ENCODE assay signal across 9 cellular contexts in genomic region chr14:68807148-68807600, GRCh38. TPM values are rescaled to one million over a fixed set of nuclear protein-coding genes. Genes with fewer than 3 reads are reported as not detected.
DNase-seq lines count a peak whose midpoint lies in the region; ATAC-seq and TF ChIP-seq lines count a peak whose summit lies in the region.
"Had no signal": no experiment of that assay in that cellular context is flagged by ENCODE, and none has a peak within 500 bp of the region (broad histone marks: within the 10 kb centered on the region; RNA-seq: fewer than 3 reads in every experiment).

No MANE protein-coding gene starts in this region.

- peaks cover 18 to 19% of the 10 kb centered on the region in 2 donors for H3K4me1 Mint-ChIP-seq in immature natural killer cell

- no peaks in the 10 kb centered on the region for H3K27me3 Mint-ChIP-seq in immature natural killer cell (ENCODE audit: low read depth in 3 of 3)

- no peak for TF ChIP-seq CTCF in parathyroid adenoma (IDR thresholded peaks at IDR 0.05)

- H3K79me2 ChIP-seq in parathyroid adenoma, result no peaks in the 10 kb centered on the region

- DNase-seq in NCI-H2171 treated with DMSO at 0.1 percent for 48 hours (lab: John Stamatoyannopoulos, UW) (peak; percentile 60), NCI-H2171 (lab: John Stamatoyannopoulos, UW) (no peak), fibroblast of peridontal ligament (ENCODE audit: extremely low read depth) (peak; percentile 92), NCI-H510A (lab: John Stamatoyannopoulos, UW) (no peak), immature natural killer cell (no peak)

- H3K9me3 ChIP-seq in parathyroid adenoma (ENCODE audit: control insufficient read depth, low read length), result no peaks in the 10 kb centered on the region

- H3K4me2 ChIP-seq in parathyroid adenoma (ENCODE audit: low read length), result peak overlapping the region; percentile 17

- peaks cover 0 to 4% (median 2%) of the 10 kb centered on the region in 6 donors for H3K9me3 Mint-ChIP-seq in immature natural killer cell

- ATAC-seq in SK-N-SH treated with all-trans-retinoic acid at 6 μM for 48 hours, result peak; percentile 69
- ATAC-seq in GM19463 (IDR thresholded peaks at IDR 0.05; ENCODE audit: unreplicated experiment), result no peak

- H3K4me1 ChIP-seq in parathyroid adenoma, result no peaks in the 10 kb centered on the region

- H3K36me3 Mint-ChIP-seq in immature natural killer cell, result peaks cover 0 to 16% (median 4%) of the 10 kb centered on the region in 3 donors

- H3K27ac ChIP-seq in parathyroid adenoma, result peak overlapping the region; percentile 4

- no peaks in the 10 kb centered on the region for H3K27me3 ChIP-seq in parathyroid adenoma (ENCODE audit: control insufficient read depth, insufficient read depth, low read length)

- no peaks in the 10 kb centered on the region for H3K36me3 ChIP-seq in parathyroid adenoma (ENCODE audit: control insufficient read depth, insufficient read depth, low read length)

- H3K9ac ChIP-seq in parathyroid adenoma, result no peak overlapping the region

- no peak overlapping the region for H3K4me3 Mint-ChIP-seq in immature natural killer cell
- H3K4me3 Mint-ChIP-seq: T-helper 1 cell treated with Interleukin-12 subunit alpha and Interleukin-12 subunit beta and Interleukin-4 antibody, amounts not matched to agents 30 μg/mL and 1 μg/mL, for 36 hours had no signal

- H2AFZ ChIP-seq in parathyroid adenoma, result peak overlapping the region; percentile 24

- no peak overlapping the region for H3K27ac Mint-ChIP-seq in immature natural killer cell
- H3K27ac Mint-ChIP-seq: T-helper 1 cell treated with Interleukin-12 subunit alpha and Interleukin-12 subunit beta and Interleukin-4 antibody, amounts not matched to agents 30 μg/mL and 1 μg/mL, for 36 hours had no signal

- H3K4me3 ChIP-seq in parathyroid adenoma (ENCODE audit: low read depth, low read length), result no peak overlapping the region

TF ChIP-seq in SK-N-SH treated with all-trans-retinoic acid at 6 μM for 48 hours, 23 proteins besides CTCF, POLR2A, EP300 and RAD21:
- TF ChIP-seq ZFP30 (CRISPR knock-in tag; IDR thresholded peaks at IDR 0.05) (no peak), CREB5 (CRISPR knock-in tag; IDR thresholded peaks at IDR 0.05; ENCODE audit: low read depth) (no peak), ZC3H10 (CRISPR knock-in tag; IDR thresholded peaks at IDR 0.05) (no peak), TCF4 (CRISPR knock-in tag; IDR thresholded peaks at IDR 0.05; ENCODE audit: borderline replicate concordance) (no peak), PPARA (CRISPR knock-in tag; IDR thresholded peaks at IDR 0.05; ENCODE audit: borderline replicate concordance) (no peak), RARB (CRISPR knock-in tag; IDR thresholded peaks at IDR 0.05) (no peak), ZNF565 (CRISPR knock-in tag; conservative IDR thresholded peaks at IDR 0.05; ENCODE audit: low read depth) (no peak), TSHZ2 (CRISPR knock-in tag; IDR thresholded peaks at IDR 0.05) (no peak), ZNF70 (CRISPR knock-in tag; IDR thresholded peaks at IDR 0.05) (no peak), TOX (CRISPR knock-in tag; IDR thresholded peaks at IDR 0.05; ENCODE audit: borderline replicate concordance) (no peak), ZFP3 (CRISPR knock-in tag; IDR thresholded peaks at IDR 0.05) (no peak)

RNA-seq across cellular contexts. Expression of gene ZFP36L1, which starts 14.3 kb away (rescaled TPM):
- 100 to 1,000 TPM in 1 of 3 donors, 10 to 100 TPM in 2; 36.6 to 126 (median 61.8) TPM for polyA plus RNA-seq in immature natural killer cell

Comparison
In these comparisons a context has a peak if more than half of its experiments do, and no peak if none do; other contexts are left out.
1. DNase-seq: peak in NCI-H2171 treated with DMSO at 0.1 percent for 48 hours (single experiment) and fibroblast of peridontal ligament (single experiment); none in NCI-H2171 (single experiment), NCI-H510A (single experiment) and immature natural killer cell (0 of 3).